22 cellular contexts compared by ENCODE assay signal in the genomic region with DNA sequence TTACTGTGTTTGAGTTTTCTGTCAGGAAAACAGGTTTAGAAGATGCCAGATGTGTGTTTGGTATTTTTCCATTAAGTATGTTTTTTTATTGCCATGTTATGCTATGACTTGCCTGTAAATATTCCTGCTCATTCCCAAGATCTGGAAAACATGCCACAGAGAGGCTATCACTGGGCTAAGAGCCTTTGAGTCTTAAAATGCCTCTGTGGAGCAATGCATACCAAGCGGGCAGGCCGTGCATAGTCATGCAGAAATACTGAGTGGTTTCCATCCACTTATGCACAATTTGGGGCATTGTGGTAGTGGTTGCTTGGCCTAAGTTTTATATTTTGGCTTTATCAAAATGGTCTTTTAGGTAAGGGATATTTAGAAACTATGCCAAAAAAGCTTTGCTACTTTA.
"Had no signal": no experiment of that assay in that cellular context is flagged by ENCODE, and none has a peak within 500 bp of the region (broad histone marks: within the 10 kb centered on the region; RNA-seq: fewer than 3 reads in every experiment).

No MANE protein-coding gene starts in this region.

- H3K27ac Mint-ChIP-seq: naive thymus-derived CD8-positive, alpha-beta T cell; stimulated activated memory B cell treated with anti-CD40 and anti-IgM and Interleukin-4, amounts not matched to agents 10 μg/mL and 1 μg/mL and 100 μg/mL, for 72 hours; stimulated activated naive CD8-positive, alpha-beta T cell treated with anti-CD3 and anti-CD28 coated beads, Interleukin-15, Interleukin-2, amounts not matched to agents 100 ng/mL and 50 ng/mL, for 24 hours had no signal

- H3K9me3 ChIP-seq: neutrophil, right lobe of liver, testis, transverse colon had no signal

- H3K27me3 ChIP-seq: heart right ventricle, neutrophil, right lobe of liver, spleen, testis, transverse colon had no signal

- H3K36me3 ChIP-seq: heart right ventricle, neutrophil, right lobe of liver, spleen, transverse colon had no signal

- H3K36me3 Mint-ChIP-seq: stimulated activated memory B cell treated with anti-CD40 and anti-IgM and Interleukin-4, amounts not matched to agents 10 μg/mL and 1 μg/mL and 100 μg/mL, for 72 hours had no signal

- H3K27ac ChIP-seq: heart right ventricle, neutrophil, psoas muscle, right lobe of liver, spleen, testis, transverse colon had no signal

- H3K4me3 ChIP-seq: heart right ventricle, mucosa of descending colon, psoas muscle, right lobe of liver, spleen, testis, transverse colon had no signal

- DNase-seq: effector memory CD4-positive, alpha-beta T cell; foreskin melanocyte; heart right ventricle; hypothalamus; islet precursor cell; mammary epithelial cell; mucosa of descending colon; naive thymus-derived CD8-positive, alpha-beta T cell; psoas muscle; retina; right lobe of liver; spleen; stimulated activated CD4-positive, alpha-beta T cell treated with anti-CD3 and anti-CD28 coated beads, Interleukin-15, amount 100 ng/mL, for 24 hours; stimulated activated CD4-positive, alpha-beta T cell treated with anti-CD3 and anti-CD28 coated beads, Interleukin-1b, Interleukin-23, amount 100 ng/mL, for 48 hours; stimulated activated CD4-positive, alpha-beta T cell treated with anti-CD3 and anti-CD28 coated beads, Interleukin-4, amount 100 ng/mL, for 24 hours; testis; transverse colon had no signal

- H3K27me3 Mint-ChIP-seq: naive thymus-derived CD8-positive, alpha-beta T cell; stimulated activated memory B cell treated with anti-CD40 and anti-IgM and Interleukin-4, amounts not matched to agents 10 μg/mL and 1 μg/mL and 100 μg/mL, for 72 hours; stimulated activated naive CD8-positive, alpha-beta T cell treated with anti-CD3 and anti-CD28 coated beads, Interleukin-15, Interleukin-2, amounts not matched to agents 100 ng/mL and 50 ng/mL, for 24 hours had no signal

- H3K4me3 Mint-ChIP-seq: naive thymus-derived CD8-positive, alpha-beta T cell; stimulated activated memory B cell treated with anti-CD40 and anti-IgM and Interleukin-4, amounts not matched to agents 10 μg/mL and 1 μg/mL and 100 μg/mL, for 72 hours; stimulated activated naive CD8-positive, alpha-beta T cell treated with anti-CD3 and anti-CD28 coated beads, Interleukin-15, Interleukin-2, amounts not matched to agents 100 ng/mL and 50 ng/mL, for 24 hours had no signal

- ATAC-seq: esophagus mucosa; heart right ventricle; left lobe of liver; mucosa of descending colon; naive thymus-derived CD8-positive, alpha-beta T cell; psoas muscle; right lobe of liver; stimulated activated memory B cell treated with anti-CD40 and anti-IgM and Interleukin-4, amounts not matched to agents 10 μg/mL and 1 μg/mL and 100 μg/mL, for 72 hours had no signal

- H3K4me1 ChIP-seq: heart right ventricle, psoas muscle, right lobe of liver, spleen, testis, transverse colon had no signal

- H3K4me1 Mint-ChIP-seq: stimulated activated memory B cell treated with anti-CD40 and anti-IgM and Interleukin-4, amounts not matched to agents 10 μg/mL and 1 μg/mL and 100 μg/mL, for 72 hours had no signal
